ENCODE assay signal across 9 cellular contexts in the genomic region with DNA sequence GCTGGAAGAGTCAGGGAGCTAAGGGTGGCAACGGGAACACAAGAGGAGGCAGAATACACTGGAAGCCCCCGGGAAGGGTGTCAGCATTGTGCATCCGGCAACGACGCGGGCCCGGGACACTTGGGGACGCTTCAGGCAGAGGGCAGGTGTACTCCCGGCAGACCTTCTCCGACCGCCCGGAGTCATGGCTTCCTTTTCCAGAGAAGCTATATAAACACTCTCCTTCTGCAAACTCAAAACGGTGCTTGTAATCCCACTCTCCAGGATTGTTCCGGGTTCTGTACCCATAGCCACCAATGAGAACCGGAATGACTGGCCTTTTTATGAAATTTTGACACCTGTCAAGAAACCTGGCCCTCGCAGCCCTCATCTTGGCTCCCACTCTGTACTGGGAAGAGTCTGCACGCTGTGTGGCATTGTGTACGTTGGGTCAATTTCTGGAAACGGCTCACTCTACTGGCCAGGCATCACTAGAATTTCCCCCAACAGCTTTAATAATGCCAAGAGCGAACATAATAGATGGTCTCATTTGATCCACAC. TPM values are rescaled to one million over a fixed set of nuclear protein-coding genes. Genes with fewer than 3 reads are reported as not detected.
A peak's percentile ranks its signal among the peaks of the same experiment; 100 is the strongest.
DNase-seq lines count a peak whose midpoint lies in the region; ATAC-seq and TF ChIP-seq lines count a peak whose summit lies in the region.
"Had no signal": no experiment of that assay in that cellular context is flagged by ENCODE, and none has a peak within 500 bp of the region (broad histone marks: within the 10 kb centered on the region; RNA-seq: fewer than 3 reads in every experiment).

No MANE protein-coding gene starts in this region.

- H3K4me2 ChIP-seq in PC-9 (peak overlapping the region; percentile 100), fibroblast of lung (ENCODE audit: extremely low read depth, insufficient read depth, low read length) (peak overlapping the region; percentile 70), parathyroid adenoma (ENCODE audit: low read length) (peak overlapping the region; percentile 87)
- H3K4me2 ChIP-seq: KMS-11 had no signal

- H3K36me3 ChIP-seq in PC-9 (ENCODE audit: low read depth) (0 out of 2 replicates have a peak, but pooled peaks cover 3% of the 10 kb centered on the region), fibroblast of lung (ENCODE audit: control insufficient read depth, insufficient read depth, low read length) (no peaks in the 10 kb centered on the region), parathyroid adenoma (ENCODE audit: control insufficient read depth, insufficient read depth, low read length) (no peaks in the 10 kb centered on the region)

- H3K9me2 ChIP-seq in PC-9 (ENCODE audit: insufficient read depth): no peaks in the 10 kb centered on the region

- H4K20me1 ChIP-seq in PC-9 (ENCODE audit: insufficient read depth) (no peaks in the 10 kb centered on the region), fibroblast of lung (ENCODE audit: control insufficient read depth, extremely low read depth, insufficient read depth, low read length) (no peaks in the 10 kb centered on the region)

- H3K4me3 ChIP-seq in GM12864 (ENCODE audit: low read depth, low read length): peak overlapping the region; percentile 27
- peak overlapping the region; percentile 85; the same call in 1 of the 2 replicates for H3K4me3 ChIP-seq in PC-9
- peak overlapping the region; percentile 63 to 83 (median 79) for H3K4me3 ChIP-seq in fibroblast of lung (replicated peaks in 1 of 4; ENCODE audit: control extremely low read depth in 1 of 4, insufficient read depth in 1 of 4, low read depth in 3 of 4, low read length in 4 of 4)
- peak overlapping the region; percentile 65 for H3K4me3 ChIP-seq in parathyroid adenoma (ENCODE audit: low read depth, low read length)

- peaks cover 16% of the 10 kb centered on the region for H3F3A ChIP-seq in PC-9 (ENCODE audit: insufficient read depth, low read depth)

- peaks cover 19% of the 10 kb centered on the region for H3K4me1 ChIP-seq in PC-9 (replicated peaks; ENCODE audit: insufficient read depth)
- H3K4me1 ChIP-seq in fibroblast of lung (ENCODE audit: control insufficient read depth, extremely low read depth, insufficient read depth, low read length): peaks cover 11% of the 10 kb centered on the region
- H3K4me1 ChIP-seq in parathyroid adenoma: no peaks in the 10 kb centered on the region

- POLR2A ChIA-PET in PC-9 (lab: Charles Lee; ENCODE audit: unreplicated experiment): no interaction called here

- intact Hi-C loops in PC-9 (cut with micrococcal nuclease; ENCODE audit: unreplicated experiment): loop anchor here (1.0 kb wide), 1 partner anchor 25 kb away; the partner anchor contains the start of gene YTHDC2

- H2AFZ ChIP-seq in PC-9 (peak overlapping the region; percentile 99), fibroblast of lung (ENCODE audit: low read length) (peak overlapping the region; percentile 71), parathyroid adenoma (peak overlapping the region; percentile 86)

- H3K27me3 ChIP-seq in PC-9 (ENCODE audit: insufficient read depth, low read depth) (no peaks in the 10 kb centered on the region), fibroblast of lung (ENCODE audit: control insufficient read depth, insufficient read depth, low read length) (no peaks in the 10 kb centered on the region), parathyroid adenoma (ENCODE audit: control insufficient read depth, insufficient read depth, low read length) (no peaks in the 10 kb centered on the region)

- DNase-seq in GM12864 (ENCODE audit: low read depth): no peak
- DNase-seq in PC-9: peak in 1 of 2 experiments; percentile 42
- no peak for DNase-seq in fibroblast of lung (ENCODE audit: low read depth in 2 of 2)
- no peak for DNase-seq in stimulated activated CD4-positive, alpha-beta T cell treated with anti-CD3 and anti-CD28 coated beads, Interleukin-1b, Interleukin-23, amount 100 ng/mL, for 48 hours
- DNase-seq in ureter (ENCODE audit: low spot score): no peak

- CTCF ChIA-PET in PC-9 (lab: Charles Lee): interaction anchor here (0.5 kb wide), 1 partner anchor 1113 kb away, joined by 6 read pairs; no protein-coding TSS in a partner anchor

- peaks cover 10% of the 10 kb centered on the region for H3K9me3 ChIP-seq in PC-9 (ENCODE audit: insufficient read depth, low read depth)
- H3K9me3 ChIP-seq in fibroblast of lung (ENCODE audit: control insufficient read depth, insufficient read depth, low read depth, low read length): no peaks in the 10 kb centered on the region
- no peaks in the 10 kb centered on the region for H3K9me3 ChIP-seq in parathyroid adenoma (ENCODE audit: control insufficient read depth, low read length)

- H3K9ac ChIP-seq in fibroblast of lung (ENCODE audit: insufficient read depth, low read length) (peak overlapping the region; percentile 69), parathyroid adenoma (no peak overlapping the region)
- H3K9ac ChIP-seq: KMS-11 had no signal

- H3K27ac ChIP-seq in PC-9 (peak overlapping the region; percentile 40), fibroblast of lung (ENCODE audit: insufficient read depth, low read length) (peak overlapping the region; percentile 23), parathyroid adenoma (peak overlapping the region; percentile 84)
- H3K27ac ChIP-seq: KMS-11 had no signal

- no peak for ATAC-seq in GM21423 (IDR thresholded peaks at IDR 0.05; ENCODE audit: unreplicated experiment)
- ATAC-seq in GM18517 (IDR thresholded peaks at IDR 0.05; ENCODE audit: unreplicated experiment): no peak

- no TSS peak for BruUV-seq in PC-9 (replicated peaks; lab: Mats Ljungman, UMichigan)

- no peak for TF ChIP-seq CTCF in GM12864 (IDR thresholded peaks at IDR 0.05; ENCODE audit: low read depth, low read length, missing control alignments)
- TF ChIP-seq CTCF in PC-9 (conservative IDR thresholded peaks at IDR 0.05): no peak
- TF ChIP-seq CTCF in fibroblast of lung (conservative IDR thresholded peaks at IDR 0.05 in 1 of 2, IDR thresholded peaks at IDR 0.05 in 1 of 2; ENCODE audit: low read depth in 1 of 2, low read length in 2 of 2): no peak
- TF ChIP-seq CTCF in parathyroid adenoma (IDR thresholded peaks at IDR 0.05): no peak

- no peaks in the 10 kb centered on the region for H3K79me2 ChIP-seq in PC-9 (ENCODE audit: low read depth)
- H3K79me2 ChIP-seq in fibroblast of lung (ENCODE audit: control insufficient read depth, insufficient read depth, low read length): no peaks in the 10 kb centered on the region
- H3K79me2 ChIP-seq in parathyroid adenoma: no peaks in the 10 kb centered on the region

RNA-seq across cellular contexts. Expression of gene MCC, which starts 0.5 kb away (rescaled TPM):
- total RNA-seq in PC-9 (2021) (2.5 TPM in 2 replicates), fibroblast of lung (24.7 and 41.3 TPM in 2 replicates), ureter (88.8 TPM)
- polyA plus RNA-seq in fibroblast of lung: 3.2 and 4.8 TPM in 2 replicates
- polyA plus RNA-seq in fibroblast of lung (2012): 3.9 and 4.6 TPM in 2 replicates
- 7.1 and 13.6 TPM in 2 replicates for polyA minus RNA-seq in fibroblast of lung (ENCODE audit: low replicate concordance)

RNA-seq across cellular contexts. Expression of gene YTHDC2, which starts 24.8 kb away (rescaled TPM):
- total RNA-seq in PC-9 (2021) (14.9 and 18.6 TPM in 2 replicates), fibroblast of lung (22.6 and 32.7 TPM in 2 replicates), ureter (42.8 TPM)
- 7.3 and 8.3 TPM in 2 replicates for polyA plus RNA-seq in fibroblast of lung
- polyA plus RNA-seq in fibroblast of lung (2012): 8.0 and 8.3 TPM in 2 replicates
- polyA minus RNA-seq in fibroblast of lung (ENCODE audit: low replicate concordance): 1.3 and 2.7 TPM in 2 replicates

RNA-seq across cellular contexts. Expression of gene TSSK1B, which starts 53.9 kb away (rescaled TPM):
- total RNA-seq in PC-9 (2021) (not detected in 2 replicates), fibroblast of lung (under 0.01 and 0.50 TPM in 2 replicates), ureter (2.1 TPM)
- polyA plus RNA-seq in fibroblast of lung: not detected in 2 replicates
- polyA plus RNA-seq in fibroblast of lung (2012): not detected in 2 replicates
- polyA minus RNA-seq in fibroblast of lung (ENCODE audit: low replicate concordance): 0.59 TPM in 1 of 2 replicates, not detected in the other

Comparison
In these comparisons a context has a peak if more than half of its experiments do, and no peak if none do; other contexts are left out.
1. H3K4me3 ChIP-seq: peak in every context shown above with its lines; median percentile 85 in PC-9; 79 in fibroblast of lung; 65 in parathyroid adenoma; 27 in GM12864.
2. H3K27ac ChIP-seq: peak in every context shown above with its lines; median percentile 84 in parathyroid adenoma; 40 in PC-9; 23 in fibroblast of lung.